1 cellular context compared by ENCODE assay signal in the genomic region with DNA sequence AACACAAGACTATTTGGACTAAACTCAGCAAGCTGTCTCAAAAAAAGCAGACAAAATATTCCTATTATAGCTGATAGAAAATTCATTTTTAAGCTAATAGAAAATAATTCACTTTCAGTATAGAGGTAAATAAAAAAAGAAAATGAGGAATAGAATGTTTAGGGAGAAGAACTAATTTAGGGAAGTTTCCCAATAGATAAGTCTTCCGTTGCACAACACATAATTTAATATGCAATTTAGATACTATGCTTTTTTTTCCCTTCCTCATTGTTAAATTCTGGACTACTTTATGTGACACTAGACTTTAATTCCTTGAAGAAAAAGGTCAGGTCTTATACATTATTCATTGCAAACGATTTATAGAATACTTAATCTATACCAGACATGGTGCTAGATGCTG.
TF ChIP-seq lines count a peak whose summit lies in the region.

No MANE protein-coding gene starts in this region.

TF ChIP-seq in WTC11, 78 proteins besides CTCF, POLR2A, EP300 and RAD21 (continued from another document):
- TF ChIP-seq, protein P1, sequence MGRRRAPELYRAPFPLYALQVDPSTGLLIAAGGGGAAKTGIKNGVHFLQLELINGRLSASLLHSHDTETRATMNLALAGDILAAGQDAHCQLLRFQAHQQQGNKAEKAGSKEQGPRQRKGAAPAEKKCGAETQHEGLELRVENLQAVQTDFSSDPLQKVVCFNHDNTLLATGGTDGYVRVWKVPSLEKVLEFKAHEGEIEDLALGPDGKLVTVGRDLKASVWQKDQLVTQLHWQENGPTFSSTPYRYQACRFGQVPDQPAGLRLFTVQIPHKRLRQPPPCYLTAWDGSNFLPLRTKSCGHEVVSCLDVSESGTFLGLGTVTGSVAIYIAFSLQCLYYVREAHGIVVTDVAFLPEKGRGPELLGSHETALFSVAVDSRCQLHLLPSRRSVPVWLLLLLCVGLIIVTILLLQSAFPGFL (CRISPR knock-in tag; IDR thresholded peaks at IDR 0.05; ENCODE audit: borderline replicate concordance): no peak
- TF ChIP-seq, protein P2, sequence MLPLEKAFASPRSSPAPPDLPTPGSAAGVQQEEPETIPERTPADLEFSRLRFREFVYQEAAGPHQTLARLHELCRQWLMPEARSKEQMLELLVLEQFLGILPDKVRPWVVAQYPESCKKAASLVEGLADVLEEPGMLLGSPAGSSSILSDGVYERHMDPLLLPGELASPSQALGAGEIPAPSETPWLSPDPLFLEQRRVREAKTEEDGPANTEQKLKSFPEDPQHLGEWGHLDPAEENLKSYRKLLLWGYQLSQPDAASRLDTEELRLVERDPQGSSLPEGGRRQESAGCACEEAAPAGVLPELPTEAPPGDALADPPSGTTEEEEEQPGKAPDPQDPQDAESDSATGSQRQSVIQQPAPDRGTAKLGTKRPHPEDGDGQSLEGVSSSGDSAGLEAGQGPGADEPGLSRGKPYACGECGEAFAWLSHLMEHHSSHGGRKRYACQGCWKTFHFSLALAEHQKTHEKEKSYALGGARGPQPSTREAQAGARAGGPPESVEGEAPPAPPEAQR (CRISPR knock-in tag; IDR thresholded peaks at IDR 0.05): no peak
- no peak for TF ChIP-seq JAZF1 (CRISPR knock-in tag; IDR thresholded peaks at IDR 0.05)
- TF ChIP-seq RORB (CRISPR knock-in tag; IDR thresholded peaks at IDR 0.05): no peak
- TF ChIP-seq, protein P3, sequence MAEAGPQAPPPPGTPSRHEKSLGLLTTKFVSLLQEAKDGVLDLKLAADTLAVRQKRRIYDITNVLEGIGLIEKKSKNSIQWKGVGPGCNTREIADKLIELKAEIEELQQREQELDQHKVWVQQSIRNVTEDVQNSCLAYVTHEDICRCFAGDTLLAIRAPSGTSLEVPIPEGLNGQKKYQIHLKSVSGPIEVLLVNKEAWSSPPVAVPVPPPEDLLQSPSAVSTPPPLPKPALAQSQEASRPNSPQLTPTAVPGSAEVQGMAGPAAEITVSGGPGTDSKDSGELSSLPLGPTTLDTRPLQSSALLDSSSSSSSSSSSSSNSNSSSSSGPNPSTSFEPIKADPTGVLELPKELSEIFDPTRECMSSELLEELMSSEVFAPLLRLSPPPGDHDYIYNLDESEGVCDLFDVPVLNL (CRISPR knock-in tag; IDR thresholded peaks at IDR 0.05; ENCODE audit: borderline replicate concordance, low read depth): no peak
- TF ChIP-seq, protein P4, sequence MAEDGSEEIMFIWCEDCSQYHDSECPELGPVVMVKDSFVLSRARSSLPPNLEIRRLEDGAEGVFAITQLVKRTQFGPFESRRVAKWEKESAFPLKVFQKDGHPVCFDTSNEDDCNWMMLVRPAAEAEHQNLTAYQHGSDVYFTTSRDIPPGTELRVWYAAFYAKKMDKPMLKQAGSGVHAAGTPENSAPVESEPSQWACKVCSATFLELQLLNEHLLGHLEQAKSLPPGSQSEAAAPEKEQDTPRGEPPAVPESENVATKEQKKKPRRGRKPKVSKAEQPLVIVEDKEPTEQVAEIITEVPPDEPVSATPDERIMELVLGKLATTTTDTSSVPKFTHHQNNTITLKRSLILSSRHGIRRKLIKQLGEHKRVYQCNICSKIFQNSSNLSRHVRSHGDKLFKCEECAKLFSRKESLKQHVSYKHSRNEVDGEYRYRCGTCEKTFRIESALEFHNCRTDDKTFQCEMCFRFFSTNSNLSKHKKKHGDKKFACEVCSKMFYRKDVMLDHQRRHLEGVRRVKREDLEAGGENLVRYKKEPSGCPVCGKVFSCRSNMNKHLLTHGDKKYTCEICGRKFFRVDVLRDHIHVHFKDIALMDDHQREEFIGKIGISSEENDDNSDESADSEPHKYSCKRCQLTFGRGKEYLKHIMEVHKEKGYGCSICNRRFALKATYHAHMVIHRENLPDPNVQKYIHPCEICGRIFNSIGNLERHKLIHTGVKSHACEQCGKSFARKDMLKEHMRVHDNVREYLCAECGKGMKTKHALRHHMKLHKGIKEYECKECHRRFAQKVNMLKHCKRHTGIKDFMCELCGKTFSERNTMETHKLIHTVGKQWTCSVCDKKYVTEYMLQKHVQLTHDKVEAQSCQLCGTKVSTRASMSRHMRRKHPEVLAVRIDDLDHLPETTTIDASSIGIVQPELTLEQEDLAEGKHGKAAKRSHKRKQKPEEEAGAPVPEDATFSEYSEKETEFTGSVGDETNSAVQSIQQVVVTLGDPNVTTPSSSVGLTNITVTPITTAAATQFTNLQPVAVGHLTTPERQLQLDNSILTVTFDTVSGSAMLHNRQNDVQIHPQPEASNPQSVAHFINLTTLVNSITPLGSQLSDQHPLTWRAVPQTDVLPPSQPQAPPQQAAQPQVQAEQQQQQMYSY (CRISPR knock-in tag; IDR thresholded peaks at IDR 0.05): no peak
- TF ChIP-seq NR2C2 (CRISPR knock-in tag; IDR thresholded peaks at IDR 0.05): no peak
